In genomic region chr3:56787258-56787777, GRCh38 we compare ENCODE assay signal across 13 cellular contexts. TPM values are rescaled to one million over a fixed set of nuclear protein-coding genes. Genes with fewer than 3 reads are reported as not detected.
DNase-seq lines count a peak whose midpoint lies in the region; ATAC-seq and TF ChIP-seq lines count a peak whose summit lies in the region.
"Had no signal": no experiment of that assay in that cellular context is flagged by ENCODE, and none has a peak within 500 bp of the region (broad histone marks: within the 10 kb centered on the region; RNA-seq: fewer than 3 reads in every experiment).

No MANE protein-coding gene starts in this region.

- H3K9me3 ChIP-seq in Loucy (ENCODE audit: insufficient read depth, low read depth, low read length) (no peaks in the 10 kb centered on the region), psoas muscle (no peaks in the 10 kb centered on the region)
- H3K9me3 ChIP-seq: right lobe of liver had no signal

- no peaks in the 10 kb centered on the region for H3K36me3 ChIP-seq in Loucy (ENCODE audit: insufficient read depth, low read length)
- H3K36me3 ChIP-seq in psoas muscle (ENCODE audit: insufficient read depth in 1 of 2, low read depth in 1 of 2): no peaks in the 10 kb centered on the region
- H3K36me3 ChIP-seq: right lobe of liver had no signal

- intact Hi-C loops in psoas muscle (cut with DNase I): no loop called here

- no peaks in the 10 kb centered on the region for H3K27me3 Mint-ChIP-seq in activated naive CD8-positive, alpha-beta T cell treated with anti-CD3 and anti-CD28 coated beads, Interleukin-2, amount 10 ng/mL, durations not matched to agents 7 days and 5 days
- H3K27me3 Mint-ChIP-seq: type B pancreatic cell had no signal

- H3F3A ChIP-seq in Loucy (ENCODE audit: low read depth): peaks cover 33% of the 10 kb centered on the region; the same call in 1 of the 2 replicates

- H3K27ac ChIP-seq in psoas muscle: peak overlapping the region; percentile 78
- H3K27ac ChIP-seq: right lobe of liver, RWPE1 had no signal

- DNase-seq in NCI-H2107 treated with DMSO at 0.1 percent for 48 hours (lab: John Stamatoyannopoulos, UW; ENCODE audit: unreplicated experiment) (peak; percentile 54), NCI-H2107 (lab: John Stamatoyannopoulos, UW) (no peak), psoas muscle (no peak), D341Med (ENCODE audit: low spot score) (no peak), AG08396 (ENCODE audit: low spot score) (no peak)
- DNase-seq in activated naive CD8-positive, alpha-beta T cell treated with anti-CD3 and anti-CD28 coated beads, Interleukin-2, amount 10 ng/mL, durations not matched to agents 7 days and 5 days: no peak
- DNase-seq: HCEC 1CT, NCI-H2081, right lobe of liver had no signal

- H3K4me3 ChIP-seq in Loucy (ENCODE audit: low read length, poor library complexity, severe bottlenecking): no peak overlapping the region
- no peak overlapping the region for H3K4me3 ChIP-seq in psoas muscle
- H3K4me3 ChIP-seq: right lobe of liver had no signal

- no peaks in the 10 kb centered on the region for H3K9me2 ChIP-seq in Loucy (replicated peaks; ENCODE audit: low read depth, low read length)

- no peaks in the 10 kb centered on the region for H3K9me3 Mint-ChIP-seq in activated naive CD8-positive, alpha-beta T cell treated with anti-CD3 and anti-CD28 coated beads, Interleukin-2, amount 10 ng/mL, durations not matched to agents 7 days and 5 days
- H3K9me3 Mint-ChIP-seq: type B pancreatic cell had no signal

- H3K9ac ChIP-seq in Loucy (ENCODE audit: low read depth, low read length, poor library complexity, severe bottlenecking): peak overlapping the region; percentile 80

- peak overlapping the region; percentile 90 for H3K27ac Mint-ChIP-seq in activated naive CD8-positive, alpha-beta T cell treated with anti-CD3 and anti-CD28 coated beads, Interleukin-2, amount 10 ng/mL, durations not matched to agents 7 days and 5 days
- H3K27ac Mint-ChIP-seq: type B pancreatic cell had no signal

- H3K27me3 ChIP-seq in Loucy (ENCODE audit: insufficient read depth, low read length, poor library complexity, severe bottlenecking) (no peaks in the 10 kb centered on the region), psoas muscle (ENCODE audit: insufficient read depth in 3 of 3, low read length in 2 of 3) (no peaks in the 10 kb centered on the region)
- H3K27me3 ChIP-seq: right lobe of liver had no signal

- no peak overlapping the region for H3K4me2 ChIP-seq in Loucy (ENCODE audit: low read depth, low read length, poor library complexity, severe bottlenecking)

- 85 to 87% (median 87%) methylated on average over 9 of the region's 9 CpGs for WGBS in psoas muscle, 3 donors

- H3K36me3 Mint-ChIP-seq in activated naive CD8-positive, alpha-beta T cell treated with anti-CD3 and anti-CD28 coated beads, Interleukin-2, amount 10 ng/mL, durations not matched to agents 7 days and 5 days: peaks cover 23% of the 10 kb centered on the region

- H3K4me3 Mint-ChIP-seq in activated naive CD8-positive, alpha-beta T cell treated with anti-CD3 and anti-CD28 coated beads, Interleukin-2, amount 10 ng/mL, durations not matched to agents 7 days and 5 days: peak overlapping the region; percentile 64
- H3K4me3 Mint-ChIP-seq: type B pancreatic cell had no signal

- peaks cover 92% of the 10 kb centered on the region for H3K4me1 Mint-ChIP-seq in activated naive CD8-positive, alpha-beta T cell treated with anti-CD3 and anti-CD28 coated beads, Interleukin-2, amount 10 ng/mL, durations not matched to agents 7 days and 5 days

- no peak for ATAC-seq in activated naive CD8-positive, alpha-beta T cell treated with anti-CD3 and anti-CD28 coated beads, Interleukin-2, amount 10 ng/mL, durations not matched to agents 7 days and 5 days (ENCODE audit: low read depth)
- ATAC-seq in psoas muscle (no peak), GM21526 (IDR thresholded peaks at IDR 0.05; ENCODE audit: low FRiP score, unreplicated experiment) (no peak)

- H4K20me1 ChIP-seq in Loucy (ENCODE audit: insufficient read depth, low read length, poor library complexity, severe bottlenecking): no peaks in the 10 kb centered on the region

- H3K4me1 ChIP-seq in Loucy (ENCODE audit: insufficient read depth, low read length, poor library complexity, severe bottlenecking): peaks cover 97% of the 10 kb centered on the region
- H3K4me1 ChIP-seq in psoas muscle: peaks cover 64% of the 10 kb centered on the region

- TF ChIP-seq CTCF in Loucy (conservative IDR thresholded peaks at IDR 0.05; ENCODE audit: low read length): no peak
- TF ChIP-seq CTCF in psoas muscle (IDR thresholded peaks at IDR 0.05): no peak

- H3K79me2 ChIP-seq in Loucy (ENCODE audit: insufficient read depth, low read length): peaks cover 59% of the 10 kb centered on the region

- POLR2A ChIA-PET in activated naive CD8-positive, alpha-beta T cell treated with anti-CD3 and anti-CD28 coated beads, Interleukin-2, amount 10 ng/mL, durations not matched to agents 7 days and 5 days (lab: Charles Lee): interaction anchor here (1.1 to 11.3 kb wide), 5 partner anchors 12 to 130 kb away, joined by 3 to 285 read pairs (median 34); partner anchors contain the start of gene ARHGEF3

- H2AFZ ChIP-seq in Loucy (ENCODE audit: low read length): no peak overlapping the region

RNA-seq across cellular contexts. Expression of gene ARHGEF3, which starts 14.4 kb away (rescaled TPM):
- 100 to 1,000 TPM; 130 TPM for total RNA-seq in activated naive CD8-positive, alpha-beta T cell treated with anti-CD3 and anti-CD28 coated beads, Interleukin-2, amount 10 ng/mL, durations not matched to agents 7 days and 5 days
- total RNA-seq in psoas muscle: 10 to 100 TPM in 1 of 4 donors, 1 to 10 TPM in 3; 6.3 to 10.4 (median 7.0) TPM
- 1 to 10 TPM; 4.6 to 6.3 (median 6.2) TPM for polyA plus RNA-seq in psoas muscle

Comparison
In these comparisons a context has a peak if more than half of its experiments do, and no peak if none do; other contexts are left out.
1. RNA of gene ARHGEF3, which starts 14.4 kb away (total RNA-seq): 130 TPM in activated naive CD8-positive, alpha-beta T cell treated with anti-CD3 and anti-CD28 coated beads, Interleukin-2, amount 10 ng/mL, durations not matched to agents 7 days and 5 days; 6.3 to 10.4 TPM in psoas muscle; every median in the first group is over 10 times any median in the second.